In genomic region chr1:1430114-1430982, GRCh38 we compare ENCODE assay signal across 8 cellular contexts. TPM values are rescaled to one million over a fixed set of nuclear protein-coding genes. Genes with fewer than 3 reads are reported as not detected.
DNase-seq lines count a peak whose midpoint lies in the region; ATAC-seq and TF ChIP-seq lines count a peak whose summit lies in the region.

No MANE protein-coding gene starts in this region.

- H3K4me2 ChIP-seq in skeletal muscle satellite cell (ENCODE audit: low read length): peak overlapping the region; percentile 44

- no peak for TF ChIP-seq CTCF in GM13977 (IDR thresholded peaks at IDR 0.05; ENCODE audit: extremely low read depth, insufficient read depth, missing control alignments)

- no peaks in the 10 kb centered on the region for H3K36me3 ChIP-seq in skeletal muscle satellite cell (ENCODE audit: insufficient read depth, low read length)

- no peak for ATAC-seq in HG03025 (IDR thresholded peaks at IDR 0.05; ENCODE audit: low FRiP score, unreplicated experiment)
- no peak for ATAC-seq in HG02973 (IDR thresholded peaks at IDR 0.05; ENCODE audit: unreplicated experiment)
- ATAC-seq in GM21390 (IDR thresholded peaks at IDR 0.05; ENCODE audit: unreplicated experiment): no peak

- H3K27me3 ChIP-seq in skeletal muscle satellite cell (ENCODE audit: control insufficient read depth, insufficient read depth, low read length): peaks cover 4% of the 10 kb centered on the region

- H3K4me3 ChIP-seq in skeletal muscle satellite cell (ENCODE audit: low read length): peak overlapping the region; percentile 25

- H3K9me3 ChIP-seq in skeletal muscle satellite cell (replicated peaks; ENCODE audit: low read length): no peaks in the 10 kb centered on the region

- peak overlapping the region; percentile 61 for H3K9ac ChIP-seq in skeletal muscle satellite cell (ENCODE audit: low read depth, low read length)

- in situ Hi-C loops in GM13977 (cut with MboI; ENCODE audit: low pct_unique_long_range_greater_than_20kb, low sequenced_read_pairs, unreplicated experiment): no loop called here

- DNase-seq in GM13977 (ENCODE audit: low spot score) (peak; percentile 28), anterior cingulate cortex (lab: John Stamatoyannopoulos, UW) (peak in 48 of 58 donors; percentile 25 to 84 (median 62)), hippocampal formation (lab: John Stamatoyannopoulos, UW) (peak; percentile 78 to 81)
- DNase-seq in stimulated activated CD4-positive, alpha-beta T cell treated with anti-CD3 and anti-CD28 coated beads, Interleukin-4, amount 100 ng/mL, for 1 hour: no peak

- peaks cover 41% of the 10 kb centered on the region for H3K4me1 ChIP-seq in skeletal muscle satellite cell (ENCODE audit: control insufficient read depth, insufficient read depth, low read length)

RNA-seq across cellular contexts. Expression of gene VWA1, which starts 5.1 kb away (rescaled TPM):
- 1.5 and 2.4 TPM in 2 replicates for total RNA-seq in skeletal muscle satellite cell (2012; rRNA removed)

RNA-seq across cellular contexts. Expression of gene ANKRD65, which starts 9.3 kb away (rescaled TPM):
- under 0.01 TPM in 2 replicates for total RNA-seq in skeletal muscle satellite cell (2012; rRNA removed)

RNA-seq across cellular contexts. Expression of gene ATAD3C, which starts 19.1 kb away (rescaled TPM):
- not detected in 2 replicates for total RNA-seq in skeletal muscle satellite cell (2012; rRNA removed)

RNA-seq across cellular contexts. Expression of gene MRPL20, which starts 23.3 kb away (rescaled TPM):
- total RNA-seq in skeletal muscle satellite cell (2012; rRNA removed): 122 and 141 TPM in 2 replicates

RNA-seq across cellular contexts. Expression of gene CCNL2, which starts 31.2 kb away (rescaled TPM):
- total RNA-seq in skeletal muscle satellite cell (2012; rRNA removed): 88.7 and 93.3 TPM in 2 replicates
